ENCODE assay signal across 10 cellular contexts in the genomic region with DNA sequence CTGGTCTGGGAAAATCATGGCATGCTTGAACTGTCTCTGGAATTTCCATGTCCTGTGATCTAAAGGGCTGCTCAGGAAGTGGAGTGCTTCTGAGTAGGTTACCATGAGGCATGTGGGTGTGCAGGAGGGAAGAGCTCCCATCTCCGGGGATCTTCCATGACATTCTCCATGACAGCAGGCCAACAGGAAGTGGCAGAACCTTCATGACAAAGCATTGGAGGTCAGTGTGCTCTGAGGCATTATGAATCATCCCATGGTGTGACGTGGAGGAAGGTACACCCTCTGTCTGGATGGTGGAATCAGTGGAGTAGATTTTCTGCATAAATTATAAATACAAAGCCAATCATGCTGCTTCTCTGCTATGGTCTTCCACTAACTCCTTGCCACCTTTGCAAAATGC.
DNase-seq lines count a peak whose midpoint lies in the region; TF ChIP-seq lines count a peak whose summit lies in the region.
"Had no signal": no experiment of that assay in that cellular context is flagged by ENCODE, and none has a peak within 500 bp of the region (broad histone marks: within the 10 kb centered on the region; RNA-seq: fewer than 3 reads in every experiment).

No MANE protein-coding gene starts in this region.

- H3K36me3 Mint-ChIP-seq in osteocyte (ENCODE audit: unreplicated experiment) = no peaks in the 10 kb centered on the region

- H3K4me3 ChIP-seq in epithelial cell of proximal tubule (ENCODE audit: low read depth, low read length) = no peak overlapping the region

- H3K4me1 Mint-ChIP-seq in osteocyte (ENCODE audit: unreplicated experiment) = peaks cover 6% of the 10 kb centered on the region

- peaks cover 6% of the 10 kb centered on the region for H3K27me3 Mint-ChIP-seq in osteocyte (ENCODE audit: unreplicated experiment)

- H3K27ac Mint-ChIP-seq in osteocyte (ENCODE audit: unreplicated experiment) = peak overlapping the region; percentile 12
- H3K27ac Mint-ChIP-seq: activated T-helper 1 cell treated with anti-CD3 and anti-CD28 coated beads, Interleukin-12 subunit alpha, Interleukin-12 subunit beta, Interleukin-2, Interleukin-4 antibody, amounts not matched to agents 30 ng/mL and 10 ng/mL and 1 ng/mL, durations not matched to agents 14 hours and 24 hours and 36 hours had no signal

- peak; percentile 82 for DNase-seq in GM04503 (ENCODE audit: low read depth)
- DNase-seq in RPMI7951 (ENCODE audit: low read depth) = peak; percentile 89
- peak; percentile 94 for DNase-seq in epithelial cell of proximal tubule (ENCODE audit: low read depth)
- no peak for DNase-seq in osteocyte (ENCODE audit: extremely low spot score, unreplicated experiment)
- no peak for DNase-seq in stimulated activated CD4-positive, alpha-beta T cell treated with anti-CD3 and anti-CD28 coated beads, Interleukin-4, amount 100 ng/mL, for 4 hours
- DNase-seq in T-helper 1 cell = no peak
- no peak for DNase-seq in NCI-H1105 (lab: John Stamatoyannopoulos, UW)
- DNase-seq in inferior parietal cortex (ENCODE audit: extremely low spot score) = no peak
- DNase-seq: posterior cingulate gyrus had no signal

- H3K9me3 Mint-ChIP-seq in osteocyte (ENCODE audit: unreplicated experiment) = no peaks in the 10 kb centered on the region
- H3K9me3 Mint-ChIP-seq: activated T-helper 1 cell treated with anti-CD3 and anti-CD28 coated beads, Interleukin-12 subunit alpha, Interleukin-12 subunit beta, Interleukin-2, Interleukin-4 antibody, amounts not matched to agents 30 ng/mL and 10 ng/mL and 1 ng/mL, durations not matched to agents 14 hours and 24 hours and 36 hours had no signal

- TF ChIP-seq CTCF in epithelial cell of proximal tubule (conservative IDR thresholded peaks at IDR 0.05; ENCODE audit: low read depth, low read length) = no peak
- no peak for TF ChIP-seq CTCF in osteocyte (IDR thresholded peaks at IDR 0.05)

- no peak overlapping the region for H3K4me3 Mint-ChIP-seq in osteocyte (ENCODE audit: unreplicated experiment)
- H3K4me3 Mint-ChIP-seq: activated T-helper 1 cell treated with anti-CD3 and anti-CD28 coated beads, Interleukin-12 subunit alpha, Interleukin-12 subunit beta, Interleukin-2, Interleukin-4 antibody, amounts not matched to agents 30 ng/mL and 10 ng/mL and 1 ng/mL, durations not matched to agents 14 hours and 24 hours and 36 hours had no signal

Comparison
In these comparisons a context has a peak if more than half of its experiments do, and no peak if none do; other contexts are left out.
1. DNase-seq: peak in GM04503 (single experiment), RPMI7951 (single experiment) and epithelial cell of proximal tubule (single experiment); none in osteocyte (single experiment), stimulated activated CD4-positive, alpha-beta T cell treated with anti-CD3 and anti-CD28 coated beads, Interleukin-4, amount 100 ng/mL, for 4 hours (0 of 2), T-helper 1 cell (0 of 5), NCI-H1105 (single experiment) and inferior parietal cortex (single experiment).